ENCODE assay signal across 9 cellular contexts in genomic region chr20:44728835-44729342, GRCh38. TPM values are rescaled to one million over a fixed set of nuclear protein-coding genes. Genes with fewer than 3 reads are reported as not detected.
DNase-seq lines count a peak whose midpoint lies in the region; ATAC-seq, FAIRE-seq and TF ChIP-seq lines count a peak whose summit lies in the region.
"Had no signal": no experiment of that assay in that cellular context is flagged by ENCODE, and none has a peak within 500 bp of the region (broad histone marks: within the 10 kb centered on the region; RNA-seq: fewer than 3 reads in every experiment).

No MANE protein-coding gene starts in this region.

- no peaks in the 10 kb centered on the region for H3K9me3 ChIP-seq in HepG2 (ENCODE audit: low read length)

- H3K36me3 ChIP-seq in HepG2 (replicated peaks in 1 of 2; ENCODE audit: control insufficient read depth in 1 of 2, insufficient read depth in 2 of 2, low read length in 2 of 2): no peaks in the 10 kb centered on the region

- H2AFZ ChIP-seq in HepG2 (ENCODE audit: low read length): no peak overlapping the region

- peaks cover 0 to 26% of the 10 kb centered on the region in 2 experiments; a peak in 2 of 5 replicates for H3K27me3 ChIP-seq in HepG2 (ENCODE audit: control insufficient read depth in 1 of 2, insufficient read depth in 2 of 2, low read length in 2 of 2)

- in situ Hi-C loops in T47D (cut with HindIII; ENCODE audit: low pct_unique_long_range_greater_than_20kb, low sequenced_read_pairs) (no loop called here), HepG2 (cut with HindIII; ENCODE audit: extremely low pct_ligation_motif_present, low pct_unique_long_range_greater_than_20kb) (no loop called here)

- POLR2A ChIA-PET in HepG2 (lab: Yijun Ruan, JAX): no interaction called here

- ATAC-seq in HepG2 (peak; percentile 11; the same call in 1 of the 3 replicates), HG03442 (IDR thresholded peaks at IDR 0.05; ENCODE audit: unreplicated experiment) (no peak)

- WGBS in HepG2 (ENCODE audit: low lambda C conversion rate): under 1% methylated on average over 8 of the region's 8 CpGs

- H3K4me3 ChIP-seq in HepG2 (replicated peaks in 1 of 3; ENCODE audit: insufficient read depth in 1 of 3, low read depth in 2 of 3, low read length in 3 of 3): no peak overlapping the region

- no peak for TF ChIP-seq POLR2A in HepG2 (IDR thresholded peaks at IDR 0.05; ENCODE audit: insufficient read depth in 1 of 2, low read depth in 2 of 2, low read length in 2 of 2)

- no peaks in the 10 kb centered on the region for H3K79me2 ChIP-seq in HepG2 (ENCODE audit: insufficient read depth, low read length)

- H3K27ac ChIP-seq in HepG2 (ENCODE audit: extremely low read length, insufficient read depth, low read length): no peak overlapping the region

- CTCF ChIA-PET in HepG2 (lab: Yijun Ruan, JAX; ENCODE audit: low intra/inter-chr PET ratio, low total read pairs): no interaction called here

- TF ChIP-seq EP300 in HepG2 (IDR thresholded peaks at IDR 0.05; ENCODE audit: low read depth in 2 of 2, low read length in 2 of 2) (no peak), HepG2 (CRISPR knock-in tag; IDR thresholded peaks at IDR 0.05; ENCODE audit: borderline replicate concordance) (no peak)

- TF ChIP-seq RAD21 in HepG2 (CRISPR knock-in tag; IDR thresholded peaks at IDR 0.05): no peak

- no peaks in the 10 kb centered on the region for H3K4me1 ChIP-seq in HepG2 (ENCODE audit: insufficient read depth, low read length)

- H3K4me2 ChIP-seq in HepG2 (ENCODE audit: low read depth, low read length): no peak overlapping the region

- intact Hi-C loops in HepG2 (cut with micrococcal nuclease; ENCODE audit: unreplicated experiment): no loop called here

- no peak overlapping the region for H3K9ac ChIP-seq in HepG2 (ENCODE audit: insufficient read depth, low read depth, low read length)

- TF ChIP-seq CTCF in HepG2 (CRISPR knock-in tag; IDR thresholded peaks at IDR 0.05): no peak

- no peaks in the 10 kb centered on the region for H4K20me1 ChIP-seq in HepG2 (ENCODE audit: insufficient read depth, low read length)

- no TSS peak for BruUV-seq in HepG2 (replicated peaks; lab: Mats Ljungman, UMichigan)

- DNase-seq in DMS153 treated with DMSO at 0.1 percent for 48 hours (lab: John Stamatoyannopoulos, UW; ENCODE audit: unreplicated experiment) (peak; percentile 68), NCI-H1417 treated with DMSO at 0.1 percent for 48 hours (lab: John Stamatoyannopoulos, UW) (peak; percentile 76), T47D (ENCODE audit: low read depth in 1 of 2, low spot score in 1 of 2) (peak; percentile 92 to 95), HepG2 (ENCODE audit: low spot score) (no peak), NCI-H82 treated with DMSO at 0.1 percent for 48 hours (lab: John Stamatoyannopoulos, UW; ENCODE audit: unreplicated experiment) (no peak)
- DNase-seq in activated effector memory CD4-positive, alpha-beta T cell treated with anti-CD3 and anti-CD28 coated beads, Interleukin-2, amount 50 U/mL, for 16 hours: no peak
- no peak for DNase-seq in activated CD8-positive, alpha-beta memory T cell treated with anti-CD3 and anti-CD28 coated beads for 24 hours

- FAIRE-seq in HepG2 (lab: Jason Lieb, UNC): no peak
- FAIRE-seq: colon had no signal

TF ChIP-seq in HepG2, 621 proteins besides CTCF, POLR2A, EP300 and RAD21:
- TF ChIP-seq ZNF792 (CRISPR knock-in tag; IDR thresholded peaks at IDR 0.05) (no peak), SIX4 (CRISPR knock-in tag; IDR thresholded peaks at IDR 0.05) (peak; percentile 39; the same call in 1 of the 2 replicates), CEBPG (CRISPR knock-in tag; IDR thresholded peaks at IDR 0.05) (0 out of 2 replicates have a peak, but pooled peaks have one; percentile 9), ATF4 (CRISPR knock-in tag; IDR thresholded peaks at IDR 0.05) (peak in 1 of 2 experiments; percentile 49; a peak in 1 of 4 replicates), FOSL2 (CRISPR knock-in tag; IDR thresholded peaks at IDR 0.05) (0 out of 2 replicates have a peak, but pooled peaks have one; percentile 15), CEBPB (IDR thresholded peaks at IDR 0.05; ENCODE audit: borderline replicate concordance, low read depth, low read length) (peak; percentile 40; the same call in 1 of the 2 replicates), ZNF598 (CRISPR knock-in tag; IDR thresholded peaks at IDR 0.05; ENCODE audit: borderline replicate concordance) (no peak)

RNA-seq across cellular contexts. Expression of gene CCN5, which starts 13.7 kb away (rescaled TPM):
- total RNA-seq in HepG2 (2016; rRNA removed; fragmentation: Illumina TruSeq; extraction: Trizol): not detected in 2 replicates
- total RNA-seq in HepG2 (2016; cell fraction: cytosol; rRNA removed; fragmentation: Illumina TruSeq; extraction: Trizol; ENCODE audit: low read depth): not detected in 2 replicates
- total RNA-seq in HepG2 (2016; cell fraction: insoluble cytoplasmic fraction; rRNA removed; fragmentation: Illumina TruSeq; extraction: Trizol): not detected in 2 replicates
- total RNA-seq in HepG2 (2016; cell fraction: membrane; rRNA removed; fragmentation: Illumina TruSeq; extraction: Trizol): not detected in 2 replicates
- not detected in 2 replicates for total RNA-seq in HepG2 (2016; cell fraction: nucleus; rRNA removed; fragmentation: Illumina TruSeq; extraction: Trizol)
- polyA plus RNA-seq in HepG2 (2011; rRNA removed): 0.12 and 0.17 TPM in 2 replicates
- polyA plus RNA-seq in HepG2 (2011; cell fraction: cytosol; rRNA removed): 0.12 and 0.31 TPM in 2 replicates
- 0.12 and 0.23 TPM in 2 replicates for polyA plus RNA-seq in HepG2 (2011; cell fraction: nucleus; rRNA removed)
- not detected in 2 replicates for polyA plus RNA-seq in HepG2 (2012)
- not detected in 2 replicates for polyA plus RNA-seq in HepG2 (2016; cell fraction: cytosol; fragmentation: Illumina TruSeq; extraction: Trizol; ENCODE audit: low read depth)
- polyA plus RNA-seq in HepG2 (2016; cell fraction: insoluble cytoplasmic fraction; fragmentation: Illumina TruSeq; extraction: Trizol; ENCODE audit: low read depth): not detected in 2 replicates
- polyA plus RNA-seq in HepG2 (2016; cell fraction: membrane; fragmentation: Illumina TruSeq; extraction: Trizol; ENCODE audit: low read depth): not detected in 2 replicates
- not detected in 2 replicates for polyA plus RNA-seq in HepG2 (2016; cell fraction: nucleus; fragmentation: Illumina TruSeq; extraction: Trizol; ENCODE audit: insufficient read depth, low read depth)
- polyA minus RNA-seq in HepG2 (2011; rRNA and poly(A)+ RNA removed; ENCODE audit: low replicate concordance): 0.08 and 46.2 TPM in 2 replicates
- 1.5 and 3.3 TPM in 2 replicates for polyA minus RNA-seq in HepG2 (2011; cell fraction: cytosol; rRNA and poly(A)+ RNA removed)
- polyA minus RNA-seq in HepG2 (2011; cell fraction: nucleus; rRNA and poly(A)+ RNA removed): 1.1 and 1.7 TPM in 2 replicates

RNA-seq across cellular contexts. Expression of gene KCNK15, which starts 16.8 kb away (rescaled TPM):
- not detected in 2 replicates for total RNA-seq in HepG2 (2016; rRNA removed; fragmentation: Illumina TruSeq; extraction: Trizol)
- total RNA-seq in HepG2 (2016; cell fraction: cytosol; rRNA removed; fragmentation: Illumina TruSeq; extraction: Trizol; ENCODE audit: low read depth): not detected in 2 replicates
- total RNA-seq in HepG2 (2016; cell fraction: insoluble cytoplasmic fraction; rRNA removed; fragmentation: Illumina TruSeq; extraction: Trizol): not detected in 2 replicates
- not detected in 2 replicates for total RNA-seq in HepG2 (2016; cell fraction: membrane; rRNA removed; fragmentation: Illumina TruSeq; extraction: Trizol)
- not detected in 2 replicates for total RNA-seq in HepG2 (2016; cell fraction: nucleus; rRNA removed; fragmentation: Illumina TruSeq; extraction: Trizol)
- polyA plus RNA-seq in HepG2 (2011; rRNA removed): 0.03 TPM in 1 of 2 replicates, not detected in the other
- not detected in 2 replicates for polyA plus RNA-seq in HepG2 (2011; cell fraction: cytosol; rRNA removed)
- not detected in 2 replicates for polyA plus RNA-seq in HepG2 (2011; cell fraction: nucleus; rRNA removed)
- polyA plus RNA-seq in HepG2 (2012): not detected in 2 replicates
- not detected in 2 replicates for polyA plus RNA-seq in HepG2 (2016; cell fraction: cytosol; fragmentation: Illumina TruSeq; extraction: Trizol; ENCODE audit: low read depth)
- polyA plus RNA-seq in HepG2 (2016; cell fraction: insoluble cytoplasmic fraction; fragmentation: Illumina TruSeq; extraction: Trizol; ENCODE audit: low read depth): not detected in 2 replicates
- not detected in 2 replicates for polyA plus RNA-seq in HepG2 (2016; cell fraction: membrane; fragmentation: Illumina TruSeq; extraction: Trizol; ENCODE audit: low read depth)
- not detected in 2 replicates for polyA plus RNA-seq in HepG2 (2016; cell fraction: nucleus; fragmentation: Illumina TruSeq; extraction: Trizol; ENCODE audit: insufficient read depth, low read depth)
- 26.5 TPM in 1 of 2 replicates, not detected in the other for polyA minus RNA-seq in HepG2 (2011; rRNA and poly(A)+ RNA removed; ENCODE audit: low replicate concordance)
- 0.20 and 0.35 TPM in 2 replicates for polyA minus RNA-seq in HepG2 (2011; cell fraction: cytosol; rRNA and poly(A)+ RNA removed)
- polyA minus RNA-seq in HepG2 (2011; cell fraction: nucleus; rRNA and poly(A)+ RNA removed): 0.39 TPM in 1 of 2 replicates, not detected in the other

Comparison
In these comparisons a context has a peak if more than half of its experiments do, and no peak if none do; other contexts are left out.
1. DNase-seq: peak in DMS153 treated with DMSO at 0.1 percent for 48 hours (single experiment), NCI-H1417 treated with DMSO at 0.1 percent for 48 hours (single experiment) and T47D (2 of 2); none in HepG2 (single experiment), NCI-H82 treated with DMSO at 0.1 percent for 48 hours (single experiment), activated effector memory CD4-positive, alpha-beta T cell treated with anti-CD3 and anti-CD28 coated beads, Interleukin-2, amount 50 U/mL, for 16 hours (single experiment) and activated CD8-positive, alpha-beta memory T cell treated with anti-CD3 and anti-CD28 coated beads for 24 hours (single experiment).